ENCODE assay signal across 1 cellular context in the genomic region with DNA sequence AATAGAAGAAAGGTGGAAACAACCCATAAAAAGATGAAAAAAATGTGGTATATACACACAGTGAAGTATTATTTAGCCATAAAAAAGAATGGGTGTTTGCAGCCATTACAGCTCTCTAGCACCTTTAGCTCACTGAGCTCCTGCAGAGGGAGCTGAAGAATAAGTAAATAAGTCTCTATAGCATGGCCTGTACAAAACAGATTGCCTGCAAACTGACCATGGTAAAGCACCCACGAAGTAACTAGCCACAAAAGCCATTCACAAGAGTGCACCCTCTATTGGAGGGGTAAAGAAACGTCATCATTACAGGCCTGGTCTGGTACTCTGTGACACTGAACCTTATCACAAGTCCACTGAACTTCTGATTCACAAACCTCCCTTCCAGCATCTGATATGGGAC.
TF ChIP-seq lines count a peak whose summit lies in the region.

No MANE protein-coding gene starts in this region.

TF ChIP-seq in IMR-90, 13 proteins besides CTCF, POLR2A, EP300 and RAD21 (continued from another document):
- TF ChIP-seq, protein P1, sequence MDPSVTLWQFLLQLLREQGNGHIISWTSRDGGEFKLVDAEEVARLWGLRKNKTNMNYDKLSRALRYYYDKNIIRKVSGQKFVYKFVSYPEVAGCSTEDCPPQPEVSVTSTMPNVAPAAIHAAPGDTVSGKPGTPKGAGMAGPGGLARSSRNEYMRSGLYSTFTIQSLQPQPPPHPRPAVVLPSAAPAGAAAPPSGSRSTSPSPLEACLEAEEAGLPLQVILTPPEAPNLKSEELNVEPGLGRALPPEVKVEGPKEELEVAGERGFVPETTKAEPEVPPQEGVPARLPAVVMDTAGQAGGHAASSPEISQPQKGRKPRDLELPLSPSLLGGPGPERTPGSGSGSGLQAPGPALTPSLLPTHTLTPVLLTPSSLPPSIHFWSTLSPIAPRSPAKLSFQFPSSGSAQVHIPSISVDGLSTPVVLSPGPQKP (IDR thresholded peaks at IDR 0.05; ENCODE audit: borderline replicate concordance, low read depth, low read length): no peak
- TF ChIP-seq SMC3 (IDR thresholded peaks at IDR 0.05; ENCODE audit: low read depth, low read length): no peak
- no peak for TF ChIP-seq FOS (IDR thresholded peaks at IDR 0.05; ENCODE audit: low read depth, low read length)
- no peak for TF ChIP-seq BHLHE40 (IDR thresholded peaks at IDR 0.05; ENCODE audit: low read depth, low read length)
- TF ChIP-seq USF2 (IDR thresholded peaks at IDR 0.05; ENCODE audit: low read depth, low read length): no peak
